ENCODE assay signal across 11 cellular contexts in genomic region chr1:9941-10717, GRCh38. TPM values are rescaled to one million over a fixed set of nuclear protein-coding genes. Genes with fewer than 3 reads are reported as not detected.
A peak's percentile ranks its signal among the peaks of the same experiment; 100 is the strongest.
DNase-seq lines count a peak whose midpoint lies in the region; ATAC-seq and TF ChIP-seq lines count a peak whose summit lies in the region.
"Not testable (repeated sequence)": the region's sequence is repeated elsewhere in the genome, so short reads cannot be mapped to it uniquely, and the experiment has no call there.
"Had no signal": no experiment of that assay in that cellular context is flagged by ENCODE, and none has a peak within 500 bp of the region (broad histone marks: within the 10 kb centered on the region; RNA-seq: fewer than 3 reads in every experiment).

No MANE protein-coding gene starts in this region.

- not testable (repeated sequence) for H3K27me3 ChIP-seq in BE2C, gastroesophageal sphincter, right lobe of liver

- TF ChIP-seq EP300 in gastroesophageal sphincter (IDR thresholded peaks at IDR 0.05): not testable (repeated sequence)

- H3K27ac Mint-ChIP-seq in T-helper 17 cell; activated naive CD8-positive, alpha-beta T cell treated with anti-CD3 and anti-CD28 coated beads for 36 hours; stimulated activated naive CD8-positive, alpha-beta T cell treated with anti-CD3 and anti-CD28 coated beads, Interleukin-15, amount 100 ng/mL, for 72 hours: not testable (repeated sequence)

- TF ChIP-seq POLR2A in gastroesophageal sphincter (IDR thresholded peaks at IDR 0.05); right lobe of liver (IDR thresholded peaks at IDR 0.05): not testable (repeated sequence)

- WGBS in gastroesophageal sphincter (ENCODE audit: low coverage in 1 of 2), 2 donors: no CpG with 5 or more reads among the region's 37 CpGs
- WGBS in right lobe of liver (ENCODE audit: insufficient coverage, low coverage, low lambda C conversion rate, missing lambda C conversion rate): 0% methylated on average over 1 of the region's 37 CpGs

- not testable (repeated sequence) for H3K4me3 Mint-ChIP-seq in T-helper 17 cell; activated naive CD8-positive, alpha-beta T cell treated with anti-CD3 and anti-CD28 coated beads for 36 hours; stimulated activated naive CD8-positive, alpha-beta T cell treated with anti-CD3 and anti-CD28 coated beads, Interleukin-15, amount 100 ng/mL, for 72 hours

- H3K4me3 ChIP-seq in BE2C (ENCODE audit: low read depth, low read length); gastroesophageal sphincter; right lobe of liver: not testable (repeated sequence)

- not testable (repeated sequence) for H3K4me1 Mint-ChIP-seq in T-helper 17 cell; activated naive CD8-positive, alpha-beta T cell treated with anti-CD3 and anti-CD28 coated beads for 36 hours; stimulated activated naive CD8-positive, alpha-beta T cell treated with anti-CD3 and anti-CD28 coated beads, Interleukin-15, amount 100 ng/mL, for 72 hours

- not testable (repeated sequence) for H3K36me3 ChIP-seq in BE2C, gastroesophageal sphincter, right lobe of liver

- H3K27me3 Mint-ChIP-seq in T-helper 17 cell; activated naive CD8-positive, alpha-beta T cell treated with anti-CD3 and anti-CD28 coated beads for 36 hours; stimulated activated naive CD8-positive, alpha-beta T cell treated with anti-CD3 and anti-CD28 coated beads, Interleukin-15, amount 100 ng/mL, for 72 hours: not testable (repeated sequence)

- H3K27ac ChIP-seq in gastroesophageal sphincter, right lobe of liver: not testable (repeated sequence)

- DNase-seq in BE2C: peak; percentile 22
- DNase-seq in T-helper 17 cell: peak in 2 of 3 donors; percentile 6 to 14
- peak; percentile 18 for DNase-seq in activated CD8-positive, alpha-beta memory T cell treated with anti-CD3 and anti-CD28 coated beads, Interleukin-2, amount 50 U/mL, for 4 hours
- peak; percentile 26 for DNase-seq in activated naive CD8-positive, alpha-beta T cell treated with anti-CD3 and anti-CD28 coated beads for 36 hours
- DNase-seq in right lobe of liver: peak; percentile 16 to 45 (median 44)
- peak; percentile 44 for DNase-seq in posterior vena cava (ENCODE audit: low spot score)
- DNase-seq in stimulated activated naive CD8-positive, alpha-beta T cell treated with anti-CD3 and anti-CD28 coated beads, Interleukin-15, amount 100 ng/mL, for 72 hours: peak; percentile 28 to 48

- not testable (repeated sequence) for H3K4me1 ChIP-seq in BE2C, gastroesophageal sphincter, right lobe of liver

- H3K36me3 Mint-ChIP-seq in T-helper 17 cell (ENCODE audit: low read depth); activated naive CD8-positive, alpha-beta T cell treated with anti-CD3 and anti-CD28 coated beads for 36 hours: not testable (repeated sequence)

- TF ChIP-seq CTCF in BE2C (IDR thresholded peaks at IDR 0.05; ENCODE audit: low read depth, low read length); gastroesophageal sphincter (IDR thresholded peaks at IDR 0.05); right lobe of liver (IDR thresholded peaks at IDR 0.05): not testable (repeated sequence)

- not testable (repeated sequence) for H3K9me3 ChIP-seq in BE2C; T-helper 17 cell (ENCODE audit: control insufficient read depth, low read length, poor library complexity, severe bottlenecking); gastroesophageal sphincter; right lobe of liver

- ATAC-seq in T-helper 17 cell (peak; percentile 53), gastroesophageal sphincter (peak; percentile 48), right lobe of liver (peak; percentile 23 to 57 (median 35))
- ATAC-seq in stimulated activated naive CD8-positive, alpha-beta T cell treated with anti-CD3 and anti-CD28 coated beads, Interleukin-15, amount 100 ng/mL, for 72 hours: peak; percentile 60

- intact Hi-C loops in right lobe of liver (cut with DNase I); posterior vena cava (cut with DNase I): not testable (repeated sequence)

- H3K9me3 Mint-ChIP-seq in activated naive CD8-positive, alpha-beta T cell treated with anti-CD3 and anti-CD28 coated beads for 36 hours; stimulated activated naive CD8-positive, alpha-beta T cell treated with anti-CD3 and anti-CD28 coated beads, Interleukin-15, amount 100 ng/mL, for 72 hours: not testable (repeated sequence)

RNA-seq across cellular contexts. Expression of gene OR4F5, which starts 55.1 kb away (rescaled TPM):
- polyA plus RNA-seq in BE2C (2012; ENCODE audit: insufficient read depth, insufficient read length, low read depth): not detected
- total RNA-seq in T-helper 17 cell (not detected), gastroesophageal sphincter (not detected), right lobe of liver (not detected), posterior vena cava (not detected)
- total RNA-seq in activated naive CD8-positive, alpha-beta T cell treated with anti-CD3 and anti-CD28 coated beads for 36 hours: not detected
- total RNA-seq: glomerular endothelial cell, mononuclear cell, temporal lobe had no signal
